ENCODE assay signal across 24 cellular contexts in the genomic region with DNA sequence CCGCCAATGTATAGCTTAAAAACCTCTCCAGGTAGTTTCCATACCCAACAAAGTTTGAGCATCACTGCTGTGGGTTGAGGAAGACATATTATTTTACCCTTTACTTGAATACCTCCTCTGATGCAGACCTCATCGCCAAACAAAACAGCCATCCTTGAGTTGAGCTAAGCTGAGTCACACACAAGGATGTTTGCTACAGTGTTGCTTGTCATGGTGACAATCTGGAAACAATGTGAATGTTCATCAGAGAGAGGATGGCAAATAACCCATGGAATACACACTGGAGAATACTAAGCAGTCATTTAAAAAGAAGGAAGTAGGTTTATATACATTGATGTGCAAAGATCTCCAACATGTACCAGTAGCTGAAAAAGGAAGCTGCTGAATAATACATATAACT. TPM values are rescaled to one million over a fixed set of nuclear protein-coding genes. Genes with fewer than 3 reads are reported as not detected.
A peak's percentile ranks its signal among the peaks of the same experiment; 100 is the strongest.
DNase-seq lines count a peak whose midpoint lies in the region; ATAC-seq and TF ChIP-seq lines count a peak whose summit lies in the region.
"Had no signal": no experiment of that assay in that cellular context is flagged by ENCODE, and none has a peak within 500 bp of the region (broad histone marks: within the 10 kb centered on the region; RNA-seq: fewer than 3 reads in every experiment).

No MANE protein-coding gene starts in this region.

- no peaks in the 10 kb centered on the region for H3K79me1 ChIP-seq in IMR-90 (ENCODE audit: low read depth in 1 of 2, low read length in 2 of 2)
- H3K79me1 ChIP-seq in mesendoderm (ENCODE audit: low read length): no peaks in the 10 kb centered on the region

- H3K9me3 ChIP-seq in IMR-90 (ENCODE audit: control insufficient read depth, insufficient read depth, low read length) (no peaks in the 10 kb centered on the region), SK-N-SH (no peaks in the 10 kb centered on the region)
- H3K9me3 ChIP-seq: transverse colon had no signal

- H3K4me3 ChIP-seq in IMR-90 (ENCODE audit: insufficient read depth, low read depth, low read length) (no peak overlapping the region), brain microvascular endothelial cell (ENCODE audit: low read depth, low read length) (no peak overlapping the region), SK-N-SH (ENCODE audit: low read depth in 2 of 2, low read length in 1 of 2) (no peak overlapping the region), mesendoderm (ENCODE audit: low read length) (no peak overlapping the region)
- H3K4me3 ChIP-seq: GM12878, transverse colon had no signal

- H3K23ac ChIP-seq in IMR-90 (ENCODE audit: low read depth, low read length): no peak overlapping the region
- no peak overlapping the region for H3K23ac ChIP-seq in mesendoderm (ENCODE audit: low read length)

- peaks cover 68% of the 10 kb centered on the region for H3K4me1 Mint-ChIP-seq in activated naive CD4-positive, alpha-beta T cell treated with anti-CD3 and anti-CD28 coated beads, Interleukin-2, amount 10 ng/mL, durations not matched to agents 7 days and 5 days

- H2BK5ac ChIP-seq in IMR-90 (ENCODE audit: low read depth, low read length, poor library complexity, severe bottlenecking) (no peak overlapping the region), mesendoderm (ENCODE audit: low read length) (no peak overlapping the region)

- no peak overlapping the region for H2AFZ ChIP-seq in IMR-90 (replicated peaks; ENCODE audit: low read length, poor library complexity)
- H2AFZ ChIP-seq in SK-N-SH (ENCODE audit: low read depth): no peak overlapping the region

- H4K8ac ChIP-seq in IMR-90 (ENCODE audit: low read depth in 2 of 2, low read length in 2 of 2) (no peak overlapping the region), mesendoderm (ENCODE audit: low read depth, low read length) (no peak overlapping the region)

- H2BK15ac ChIP-seq in IMR-90 (ENCODE audit: low read depth, low read length): no peak overlapping the region
- H2BK15ac ChIP-seq in mesendoderm (replicated peaks; ENCODE audit: low read depth): no peak overlapping the region

- H2BK120ac ChIP-seq in IMR-90 (ENCODE audit: low read depth, low read length) (no peak overlapping the region), mesendoderm (ENCODE audit: low read depth, low read length) (no peak overlapping the region)

- no peak overlapping the region for H3K27ac ChIP-seq in IMR-90 (ENCODE audit: insufficient read depth, low read length)
- no peak overlapping the region for H3K27ac ChIP-seq in brain microvascular endothelial cell
- H3K27ac ChIP-seq in SK-N-SH (ENCODE audit: low read depth in 2 of 2, low read length in 1 of 2): no peak overlapping the region
- no peak overlapping the region for H3K27ac ChIP-seq in mesendoderm (ENCODE audit: low read depth, low read length)
- H3K27ac ChIP-seq: HL-60, transverse colon had no signal

- H3K9me2 ChIP-seq in SK-N-SH: no peaks in the 10 kb centered on the region

- no peaks in the 10 kb centered on the region for H3K36me3 ChIP-seq in IMR-90 (ENCODE audit: control insufficient read depth, insufficient read depth, low read length)
- H3K36me3 ChIP-seq in brain microvascular endothelial cell (replicated peaks): no peaks in the 10 kb centered on the region
- H3K36me3 ChIP-seq in SK-N-SH (replicated peaks in 1 of 2; ENCODE audit: control insufficient read depth in 1 of 2, insufficient read depth in 2 of 2, low read length in 1 of 2): no peaks in the 10 kb centered on the region
- H3K36me3 ChIP-seq in mesendoderm (ENCODE audit: control insufficient read depth, insufficient read depth, low read length): no peaks in the 10 kb centered on the region
- H3K36me3 ChIP-seq: transverse colon had no signal

- H3K36me3 Mint-ChIP-seq in activated naive CD4-positive, alpha-beta T cell treated with anti-CD3 and anti-CD28 coated beads, Interleukin-2, amount 50 U/mL, for 72 hours: peaks cover 4 to 19% of the 10 kb centered on the region in 2 donors
- H3K36me3 Mint-ChIP-seq in activated naive CD4-positive, alpha-beta T cell treated with anti-CD3 and anti-CD28 coated beads, Interleukin-2, amount 10 ng/mL, durations not matched to agents 7 days and 5 days: no peaks in the 10 kb centered on the region

- no peak for DNase-seq in activated naive CD4-positive, alpha-beta T cell treated with anti-CD3 and anti-CD28 coated beads, Interleukin-2, amount 50 U/mL, for 72 hours (ENCODE audit: low spot score in 2 of 2)
- DNase-seq in activated naive CD4-positive, alpha-beta T cell treated with anti-CD3 and anti-CD28 coated beads, Interleukin-2, amount 10 ng/mL, durations not matched to agents 7 days and 5 days: no peak
- DNase-seq in IMR-90: peak; percentile 12
- peak; percentile 36 for DNase-seq in brain microvascular endothelial cell
- DNase-seq in stromal cell of bone marrow (ENCODE audit: low read depth): peak; percentile 65
- DNase-seq in SK-N-SH: no peak
- DNase-seq in mesendoderm: no peak
- DNase-seq in GM10248 (ENCODE audit: extremely low spot score): no peak
- DNase-seq: activated B cell treated with CpG ODN at 0.5 μM for 24 hours; amygdala; effector CD4-positive, alpha-beta T cell; GF-D8; midbrain; NCI-H1092 treated with DMSO at 0.1 percent for 48 hours; NCI-H510A; nephron progenitor cell; Right ventricle myocardium superior; stimulated activated CD4-positive, alpha-beta T cell treated with anti-CD3 and anti-CD28 coated beads, Interleukin-1b, Interleukin-23, amount 100 ng/mL, for 48 hours; stimulated activated naive CD4-positive, alpha-beta T cell; transverse colon had no signal

- no peaks in the 10 kb centered on the region for H3F3A ChIP-seq in SK-N-SH (replicated peaks; ENCODE audit: insufficient read depth)

- H3K4me2 ChIP-seq in IMR-90 (ENCODE audit: low read depth, low read length) (no peak overlapping the region), SK-N-SH (no peak overlapping the region), mesendoderm (ENCODE audit: low read length) (no peak overlapping the region)

- intact Hi-C loops in IMR-90 (cut with micrococcal nuclease): no loop called here

- H3K18ac ChIP-seq in IMR-90 (ENCODE audit: low read depth, low read length) (no peak overlapping the region), mesendoderm (ENCODE audit: low read length) (no peak overlapping the region)

- TF ChIP-seq EP300 in SK-N-SH (IDR thresholded peaks at IDR 0.05; ENCODE audit: borderline replicate concordance in 1 of 2, low read depth in 1 of 2, low read length in 1 of 2): no peak

- CTCF ChIA-PET in activated naive CD4-positive, alpha-beta T cell treated with anti-CD3 and anti-CD28 coated beads, Interleukin-2, amount 10 ng/mL, durations not matched to agents 7 days and 5 days (lab: Charles Lee): interaction anchor here (1.0 to 4.3 kb wide), 10 partner anchors 19 to 74 kb away, joined by 3 to 40 read pairs (median 5); no protein-coding TSS in a partner anchor
- CTCF ChIA-PET in IMR-90 (lab: Yijun Ruan, JAX): no interaction called here
- CTCF ChIA-PET in SK-N-SH (lab: Yijun Ruan, JAX): interaction anchor here (0.8 to 3.8 kb wide), 5 partner anchors 12 to 67 kb away, joined by 3 to 25 read pairs (median 4); no protein-coding TSS in a partner anchor
- CTCF ChIA-PET in GM10248 (lab: Yijun Ruan, JAX): interaction anchor here (1.2 to 4.4 kb wide), 8 partner anchors 9 to 67 kb away, joined by 3 to 39 read pairs (median 7); no protein-coding TSS in a partner anchor

- H3K27me3 ChIP-seq in IMR-90 (ENCODE audit: control insufficient read depth, insufficient read depth, low read length): peaks cover 55% of the 10 kb centered on the region
- peaks cover 5% of the 10 kb centered on the region for H3K27me3 ChIP-seq in brain microvascular endothelial cell (replicated peaks)
- H3K27me3 ChIP-seq in SK-N-SH (ENCODE audit: insufficient read depth): no peaks in the 10 kb centered on the region
- no peaks in the 10 kb centered on the region for H3K27me3 ChIP-seq in mesendoderm (ENCODE audit: insufficient read depth, low read length, poor library complexity)

- no peak overlapping the region for H2AK5ac ChIP-seq in IMR-90 (ENCODE audit: low read depth, low read length)
- no peak overlapping the region for H2AK5ac ChIP-seq in mesendoderm (ENCODE audit: low read length)

- H3K14ac ChIP-seq in IMR-90 (replicated peaks; ENCODE audit: low read depth, low read length): no peak overlapping the region

- no peak for TF ChIP-seq RAD21 in IMR-90 (IDR thresholded peaks at IDR 0.05; ENCODE audit: low read length)
- no peak for TF ChIP-seq RAD21 in SK-N-SH (IDR thresholded peaks at IDR 0.05; ENCODE audit: low read length)

- peak; percentile 5 to 6 for ATAC-seq in activated naive CD4-positive, alpha-beta T cell treated with anti-CD3 and anti-CD28 coated beads, Interleukin-2, amount 50 U/mL, for 72 hours
- ATAC-seq in IMR-90 (ENCODE audit: low read depth): no peak
- ATAC-seq: activated T-helper 17 cell treated with anti-CD3 and anti-CD28 coated beads, Interleukin-2, amount 50 U/mL, for 72 hours; GM12878; left lobe of liver had no signal

- no peaks in the 10 kb centered on the region for H3K79me2 ChIP-seq in SK-N-SH (ENCODE audit: insufficient read depth)
- H3K79me2 ChIP-seq in mesendoderm (ENCODE audit: control insufficient read depth, insufficient read depth, low read length): no peaks in the 10 kb centered on the region

- dilution Hi-C loops in IMR-90 (cut with HindIII; ENCODE audit: low sequenced_read_pairs, unreplicated experiment): no loop called here

- TF ChIP-seq POLR2A in IMR-90 (IDR thresholded peaks at IDR 0.05; ENCODE audit: low read depth, low read length): no peak

- peaks cover 0 to 4% of the 10 kb centered on the region in 2 donors for H3K9me3 Mint-ChIP-seq in activated naive CD4-positive, alpha-beta T cell treated with anti-CD3 and anti-CD28 coated beads, Interleukin-2, amount 50 U/mL, for 72 hours
- no peaks in the 10 kb centered on the region for H3K9me3 Mint-ChIP-seq in activated naive CD4-positive, alpha-beta T cell treated with anti-CD3 and anti-CD28 coated beads, Interleukin-2, amount 10 ng/mL, durations not matched to agents 7 days and 5 days
- H3K9me3 Mint-ChIP-seq: activated B cell treated with CpG ODN at 0.5 μM for 24 hours; activated T-helper 17 cell treated with anti-CD3 and anti-CD28 coated beads, Interleukin-2, amount 50 U/mL, for 72 hours; nephron progenitor cell had no signal

- H3K9me1 ChIP-seq in IMR-90 (ENCODE audit: insufficient read depth, low read length): no peaks in the 10 kb centered on the region

- H3K27me3 Mint-ChIP-seq in activated naive CD4-positive, alpha-beta T cell treated with anti-CD3 and anti-CD28 coated beads, Interleukin-2, amount 10 ng/mL, durations not matched to agents 7 days and 5 days: peaks cover 4% of the 10 kb centered on the region

- H3K4me1 ChIP-seq in IMR-90 (ENCODE audit: control insufficient read depth, insufficient read depth, low read length) (no peaks in the 10 kb centered on the region), SK-N-SH (ENCODE audit: control insufficient read depth in 1 of 2, insufficient read depth in 2 of 2, low read depth in 1 of 2, low read length in 1 of 2) (peaks cover 0 to 8% of the 10 kb centered on the region in 2 experiments; a peak in 1 of 4 replicates), mesendoderm (ENCODE audit: control insufficient read depth, low read depth, low read length) (peaks cover 10% of the 10 kb centered on the region)

- H4K5ac ChIP-seq in IMR-90 (ENCODE audit: low read depth, low read length) (no peak overlapping the region), mesendoderm (ENCODE audit: low read length) (no peak overlapping the region)

- in situ Hi-C loops in IMR-90 (cut with MboI; ENCODE audit: low sequenced_read_pairs): no loop called here
- in situ Hi-C loops in brain microvascular endothelial cell (cut with HindIII; ENCODE audit: low pct_ligation_motif_present, low sequenced_read_pairs): no loop called here

- H3K9ac ChIP-seq in IMR-90 (ENCODE audit: low read depth, low read length): no peak overlapping the region
- H3K9ac ChIP-seq in SK-N-SH: no peak overlapping the region; the same call in 1 of the 2 replicates
- H3K9ac ChIP-seq in mesendoderm (ENCODE audit: low read length): no peak overlapping the region

- peak overlapping the region; percentile 17 to 48 for H3K27ac Mint-ChIP-seq in activated naive CD4-positive, alpha-beta T cell treated with anti-CD3 and anti-CD28 coated beads, Interleukin-2, amount 50 U/mL, for 72 hours
- H3K27ac Mint-ChIP-seq in activated naive CD4-positive, alpha-beta T cell treated with anti-CD3 and anti-CD28 coated beads, Interleukin-2, amount 10 ng/mL, durations not matched to agents 7 days and 5 days: no peak overlapping the region
- H3K27ac Mint-ChIP-seq: activated B cell treated with CpG ODN at 0.5 μM for 24 hours, nephron progenitor cell had no signal

- TF ChIP-seq CTCF in IMR-90 (conservative IDR thresholded peaks at IDR 0.05; ENCODE audit: low read depth, low read length) (no peak), brain microvascular endothelial cell (IDR thresholded peaks at IDR 0.05; ENCODE audit: low read depth, low read length, missing control alignments) (no peak), SK-N-SH (IDR thresholded peaks at IDR 0.05) (no peak), GM10248 (IDR thresholded peaks at IDR 0.05; ENCODE audit: control extremely low read depth, extremely low read depth, low read depth, missing control alignments) (no peak)

- H3K4ac ChIP-seq in IMR-90 (ENCODE audit: low read depth, low read length): no peak overlapping the region
- H3K4ac ChIP-seq in mesendoderm (ENCODE audit: low read depth, low read length): no peak overlapping the region

- POLR2A ChIA-PET in IMR-90 (lab: Charles Lee; ENCODE audit: unreplicated experiment): no interaction called here
- POLR2A ChIA-PET in SK-N-SH (lab: Yijun Ruan, JAX): no interaction called here
- POLR2A ChIA-PET in GM10248 (lab: Yijun Ruan, JAX): no interaction called here

- BruUV-seq in IMR-90 (replicated peaks; lab: Mats Ljungman, UMichigan): no TSS peak

- no peak overlapping the region for H2AK9ac ChIP-seq in IMR-90 (replicated peaks; ENCODE audit: low read depth, low read length, poor library complexity)

- no peaks in the 10 kb centered on the region for H4K20me1 ChIP-seq in IMR-90 (ENCODE audit: insufficient read depth, low read length)
- no peaks in the 10 kb centered on the region for H4K20me1 ChIP-seq in SK-N-SH (ENCODE audit: insufficient read depth)

- H2BK20ac ChIP-seq in IMR-90 (ENCODE audit: low read depth, low read length): no peak overlapping the region

- H3K4me3 Mint-ChIP-seq in activated naive CD4-positive, alpha-beta T cell treated with anti-CD3 and anti-CD28 coated beads, Interleukin-2, amount 10 ng/mL, durations not matched to agents 7 days and 5 days: no peak overlapping the region
- H3K4me3 Mint-ChIP-seq: activated B cell treated with CpG ODN at 0.5 μM for 24 hours; activated T-helper 17 cell treated with anti-CD3 and anti-CD28 coated beads, Interleukin-2, amount 50 U/mL, for 72 hours; nephron progenitor cell had no signal

- no peak overlapping the region for H4K91ac ChIP-seq in IMR-90 (ENCODE audit: insufficient read depth, low read depth, low read length)

- no peak overlapping the region for H3K56ac ChIP-seq in IMR-90 (ENCODE audit: extremely low read depth, insufficient read depth, low read length)
- H3K56ac ChIP-seq in mesendoderm (ENCODE audit: low read length): no peak overlapping the region

- WGBS in IMR-90 (ENCODE audit: extremely low coverage in 2 of 2, insufficient read length in 1 of 2), 2 experiments: no CpG with 5 or more reads among the region's 2 CpGs
- 77% methylated on average over 2 of the region's 2 CpGs for WGBS in SK-N-SH (ENCODE audit: low lambda C conversion rate)
- no CpG with 5 or more reads among the region's 2 CpGs for WGBS in mesendoderm (ENCODE audit: extremely low coverage, insufficient coverage, low lambda C conversion rate)

RNA-seq across cellular contexts. Expression of gene TCF7, which starts 41.1 kb away (rescaled TPM):
- total RNA-seq in activated naive CD4-positive, alpha-beta T cell treated with anti-CD3 and anti-CD28 coated beads, Interleukin-2, amount 50 U/mL, for 72 hours: 100 to 1,000 TPM in 1 of 2 donors, 10 to 100 TPM in 1; 93.5 to 229 TPM
- 0.83 and 1.3 TPM in 2 replicates for total RNA-seq in IMR-90 (2012; rRNA removed)
- polyA plus RNA-seq in IMR-90 (2012; rRNA removed) (3.4 and 3.8 TPM in 2 replicates), SK-N-SH (2012; rRNA removed) (2.3 and 2.7 TPM in 2 replicates)
- 2.4 and 3.0 TPM in 2 replicates for polyA plus RNA-seq in IMR-90 (2012; cell fraction: cytosol; rRNA removed)
- polyA plus RNA-seq in IMR-90 (2012; cell fraction: nucleus; rRNA removed; ENCODE audit: low replicate concordance): 4.0 and 4.2 TPM in 2 replicates
- polyA plus RNA-seq in SK-N-SH (2012; cell fraction: cytosol; rRNA removed): 1.9 and 2.9 TPM in 2 replicates
- 4.0 and 4.4 TPM in 2 replicates for polyA plus RNA-seq in SK-N-SH (2012; cell fraction: nucleus; rRNA removed)
- polyA plus RNA-seq in mesendoderm (2013, experiment 1 of 2): 24.2 TPM
- polyA plus RNA-seq in mesendoderm (2013, experiment 2 of 2): 22.1 TPM

Comparison
In these comparisons a context has a peak if more than half of its experiments do, and no peak if none do; other contexts are left out.
1. DNase-seq: peak in IMR-90 (single experiment), brain microvascular endothelial cell (single experiment) and stromal cell of bone marrow (single experiment); none in activated naive CD4-positive, alpha-beta T cell treated with anti-CD3 and anti-CD28 coated beads, Interleukin-2, amount 50 U/mL, for 72 hours (0 of 2), activated naive CD4-positive, alpha-beta T cell treated with anti-CD3 and anti-CD28 coated beads, Interleukin-2, amount 10 ng/mL, durations not matched to agents 7 days and 5 days (single experiment), SK-N-SH (single experiment), mesendoderm (single experiment) and GM10248 (single experiment).
2. RNA of gene TCF7, which starts 41.1 kb away (total RNA-seq): 93.5 to 229 TPM in activated naive CD4-positive, alpha-beta T cell treated with anti-CD3 and anti-CD28 coated beads, Interleukin-2, amount 50 U/mL, for 72 hours; 0.83 to 1.3 TPM in IMR-90; every median in the first group is over 10 times any median in the second.